18 cellular contexts compared by ENCODE assay signal in the genomic region with DNA sequence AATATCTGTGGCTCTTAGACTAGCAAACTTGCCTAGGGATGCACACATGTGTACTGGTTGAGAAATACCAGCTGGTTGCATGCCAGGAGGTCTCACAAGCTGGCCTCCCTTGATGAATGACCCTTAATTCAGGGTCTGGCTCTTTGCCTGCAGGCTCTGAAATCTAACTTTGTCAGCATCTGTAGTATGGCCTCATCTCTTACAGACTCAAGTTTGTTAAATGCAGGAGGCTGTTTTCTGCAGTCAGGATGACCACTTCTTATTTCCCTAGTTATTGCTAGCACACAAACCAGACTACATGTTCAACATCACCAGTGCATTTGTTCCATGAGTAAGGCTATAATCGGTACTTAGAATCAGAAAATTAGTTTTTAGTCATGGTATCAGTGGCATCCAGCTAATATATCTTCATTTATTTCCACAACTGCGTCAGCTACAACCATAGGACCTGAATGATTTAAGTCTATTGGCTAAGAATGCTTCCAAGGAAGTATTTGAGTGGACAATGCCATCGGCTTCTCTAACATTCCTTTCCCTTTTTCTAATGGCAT. TPM values are rescaled to one million over a fixed set of nuclear protein-coding genes. Genes with fewer than 3 reads are reported as not detected.
DNase-seq lines count a peak whose midpoint lies in the region; ATAC-seq and TF ChIP-seq lines count a peak whose summit lies in the region.
"Had no signal": no experiment of that assay in that cellular context is flagged by ENCODE, and none has a peak within 500 bp of the region (broad histone marks: within the 10 kb centered on the region; RNA-seq: fewer than 3 reads in every experiment).

No MANE protein-coding gene starts in this region.

- H4K8ac ChIP-seq in IMR-90 (ENCODE audit: low read depth in 2 of 2, low read length in 2 of 2) (no peak overlapping the region), mesenchymal stem cell (ENCODE audit: low read length) (no peak overlapping the region)

- H3K9ac ChIP-seq in IMR-90 (ENCODE audit: low read depth, low read length) (no peak overlapping the region), mesenchymal stem cell (ENCODE audit: low read length) (no peak overlapping the region)
- H3K9ac ChIP-seq: parathyroid adenoma had no signal

- H2BK12ac ChIP-seq in mesenchymal stem cell (ENCODE audit: low read length in 2 of 2): no peak overlapping the region

- TF ChIP-seq RAD21 in IMR-90 (IDR thresholded peaks at IDR 0.05; ENCODE audit: low read length): no peak

- no CpG with 5 or more reads among the region's 3 CpGs for WGBS in IMR-90 (ENCODE audit: extremely low coverage in 2 of 2, insufficient read length in 1 of 2), 2 experiments
- WGBS in body of pancreas, 2 donors: 52 to 58% methylated on average over 3 of the region's 3 CpGs
- WGBS in mesenchymal stem cell: 50% methylated on average over 1 of the region's 3 CpGs

- H3K4me1 ChIP-seq in IMR-90 (ENCODE audit: control insufficient read depth, insufficient read depth, low read length) (peaks cover 4% of the 10 kb centered on the region), body of pancreas (peaks cover 4% of the 10 kb centered on the region), mesenchymal stem cell (ENCODE audit: control insufficient read depth, insufficient read depth, low read depth, low read length) (peaks cover 2% of the 10 kb centered on the region)
- H3K4me1 ChIP-seq: colonic mucosa, parathyroid adenoma, spleen had no signal

- no TSS peak for BruUV-seq in IMR-90 (replicated peaks; lab: Mats Ljungman, UMichigan)

- intact Hi-C loops in IMR-90 (cut with micrococcal nuclease): no loop called here
- intact Hi-C loops in body of pancreas (cut with DNase I): no loop called here
- intact Hi-C loops in cardiac septum (cut with DNase I): no loop called here

- H3K9me1 ChIP-seq in IMR-90 (ENCODE audit: insufficient read depth, low read length): no peaks in the 10 kb centered on the region

- TF ChIP-seq POLR2A in IMR-90 (IDR thresholded peaks at IDR 0.05; ENCODE audit: low read depth, low read length): no peak
- TF ChIP-seq POLR2A in body of pancreas (IDR thresholded peaks at IDR 0.05): no peak

- ATAC-seq in IMR-90 (ENCODE audit: low read depth): no peak; the same call in 1 of the 2 replicates
- ATAC-seq in body of pancreas: no peak
- ATAC-seq in GM19035 (IDR thresholded peaks at IDR 0.05; ENCODE audit: unreplicated experiment): no peak
- no peak for ATAC-seq in GM21619 (IDR thresholded peaks at IDR 0.05; ENCODE audit: unreplicated experiment)
- ATAC-seq in HG02938 (IDR thresholded peaks at IDR 0.05; ENCODE audit: unreplicated experiment): no peak
- ATAC-seq: left lobe of liver had no signal

- TF ChIP-seq CTCF in IMR-90 (conservative IDR thresholded peaks at IDR 0.05; ENCODE audit: low read depth, low read length): no peak
- TF ChIP-seq CTCF in body of pancreas (IDR thresholded peaks at IDR 0.05): no peak

- H2BK15ac ChIP-seq in IMR-90 (ENCODE audit: low read depth, low read length) (no peak overlapping the region), mesenchymal stem cell (ENCODE audit: low read depth, poor library complexity, severe bottlenecking) (no peak overlapping the region)

- no peak overlapping the region for H3K4me3 ChIP-seq in IMR-90 (ENCODE audit: insufficient read depth, low read depth, low read length)
- H3K4me3 ChIP-seq in body of pancreas: no peak overlapping the region
- no peak overlapping the region for H3K4me3 ChIP-seq in mesenchymal stem cell (ENCODE audit: insufficient read depth in 1 of 2, low read depth in 1 of 2, low read length in 2 of 2)
- H3K4me3 ChIP-seq: colonic mucosa, PC-9, spleen had no signal

- H3K4ac ChIP-seq in IMR-90 (ENCODE audit: low read depth, low read length) (no peak overlapping the region), mesenchymal stem cell (ENCODE audit: low read depth in 1 of 2, low read length in 2 of 2) (no peak overlapping the region)

- in situ Hi-C loops in IMR-90 (cut with MboI; ENCODE audit: low sequenced_read_pairs): loop anchor here (25.0 kb wide), 1 partner anchor 785 kb away; no protein-coding TSS in a partner anchor

- no peaks in the 10 kb centered on the region for H3K36me3 ChIP-seq in IMR-90 (ENCODE audit: control insufficient read depth, insufficient read depth, low read length)
- no peaks in the 10 kb centered on the region for H3K36me3 ChIP-seq in body of pancreas (replicated peaks in 1 of 2; ENCODE audit: insufficient read depth in 1 of 2, low read depth in 2 of 2)
- H3K36me3 ChIP-seq in mesenchymal stem cell (ENCODE audit: control insufficient read depth in 1 of 2, insufficient read depth in 2 of 2, low read depth in 1 of 2, low read length in 2 of 2): no peaks in the 10 kb centered on the region
- H3K36me3 ChIP-seq: colonic mucosa, spleen had no signal

- no peak overlapping the region for H3K56ac ChIP-seq in IMR-90 (ENCODE audit: extremely low read depth, insufficient read depth, low read length)

- H3K18ac ChIP-seq in IMR-90 (ENCODE audit: low read depth, low read length) (no peak overlapping the region), mesenchymal stem cell (ENCODE audit: low read depth in 1 of 2, low read length in 2 of 2) (no peak overlapping the region)

- no peak overlapping the region for H4K91ac ChIP-seq in IMR-90 (ENCODE audit: insufficient read depth, low read depth, low read length)
- H4K91ac ChIP-seq in mesenchymal stem cell (ENCODE audit: low read length): no peak overlapping the region

- H3K23ac ChIP-seq in IMR-90 (ENCODE audit: low read depth, low read length): no peak overlapping the region
- H3K23ac ChIP-seq in mesenchymal stem cell (ENCODE audit: low read length in 2 of 2): no peak overlapping the region

- DNase-seq in AG08396 (ENCODE audit: low spot score) (peak; percentile 3), IMR-90 (peak; percentile 84), body of pancreas (peak; percentile 13 to 19 (median 18)), mesenchymal stem cell (peak; percentile 79), cardiac septum (ENCODE audit: low spot score) (no peak)
- DNase-seq: activated CD4-positive, alpha-beta T cell treated with anti-CD3 and anti-CD28 coated beads, Interleukin-2, amount 50 U/mL, for 48 hours; activated naive CD8-positive, alpha-beta T cell treated with anti-CD3 and anti-CD28 coated beads, Interleukin-2, amount 10 ng/mL, durations not matched to agents 7 days and 5 days; activated T-cell treated with anti-CD3 and anti-CD28 coated beads, Interleukin-2, amount 50 U/mL, for 48 hours; colonic mucosa; hippocampal formation; PC-9; spleen; stimulated activated naive CD4-positive, alpha-beta T cell had no signal

- no peak overlapping the region for H2AK5ac ChIP-seq in IMR-90 (ENCODE audit: low read depth, low read length)
- no peak overlapping the region for H2AK5ac ChIP-seq in mesenchymal stem cell (ENCODE audit: low read length, severe bottlenecking)

- H2AFZ ChIP-seq in IMR-90 (replicated peaks; ENCODE audit: low read length, poor library complexity): no peak overlapping the region
- no peak overlapping the region for H2AFZ ChIP-seq in mesenchymal stem cell (ENCODE audit: low read depth, low read length)
- H2AFZ ChIP-seq: parathyroid adenoma, PC-9 had no signal

- no peaks in the 10 kb centered on the region for H4K20me1 ChIP-seq in IMR-90 (ENCODE audit: insufficient read depth, low read length)

- no peak overlapping the region for H3K4me2 ChIP-seq in IMR-90 (ENCODE audit: low read depth, low read length)
- no peak overlapping the region for H3K4me2 ChIP-seq in mesenchymal stem cell (ENCODE audit: low read length, poor library complexity, severe bottlenecking)
- H3K4me2 ChIP-seq: PC-9 had no signal

- H4K5ac ChIP-seq in IMR-90 (ENCODE audit: low read depth, low read length): no peak overlapping the region

- dilution Hi-C loops in IMR-90 (cut with HindIII; ENCODE audit: low sequenced_read_pairs, unreplicated experiment): no loop called here

- H3K14ac ChIP-seq in IMR-90 (replicated peaks; ENCODE audit: low read depth, low read length) (no peak overlapping the region), mesenchymal stem cell (ENCODE audit: low read length in 2 of 2) (no peak overlapping the region)

- POLR2A ChIA-PET in IMR-90 (lab: Charles Lee; ENCODE audit: unreplicated experiment): no interaction called here

- H3K79me1 ChIP-seq in IMR-90 (ENCODE audit: low read depth in 1 of 2, low read length in 2 of 2): no peaks in the 10 kb centered on the region
- no peaks in the 10 kb centered on the region for H3K79me1 ChIP-seq in mesenchymal stem cell (replicated peaks; ENCODE audit: low read length, poor library complexity, severe bottlenecking)

- H2BK120ac ChIP-seq in IMR-90 (ENCODE audit: low read depth, low read length): no peak overlapping the region
- no peak overlapping the region for H2BK120ac ChIP-seq in mesenchymal stem cell (ENCODE audit: low read depth, low read length)

- H2AK9ac ChIP-seq in IMR-90 (replicated peaks; ENCODE audit: low read depth, low read length, poor library complexity): no peak overlapping the region

- CTCF ChIA-PET in IMR-90 (lab: Yijun Ruan, JAX): interaction anchor here (0.6 to 1.2 kb wide), 2 partner anchors 19 to 24 kb away, joined by 3 read pairs; no protein-coding TSS in a partner anchor

- H3K9me3 ChIP-seq in IMR-90 (ENCODE audit: control insufficient read depth, insufficient read depth, low read length): no peaks in the 10 kb centered on the region
- no peaks in the 10 kb centered on the region for H3K9me3 ChIP-seq in body of pancreas
- no peaks in the 10 kb centered on the region for H3K9me3 ChIP-seq in mesenchymal stem cell (ENCODE audit: control insufficient read depth, low read length)
- H3K9me3 ChIP-seq: colonic mucosa, spleen had no signal

- H2BK5ac ChIP-seq in IMR-90 (ENCODE audit: low read depth, low read length, poor library complexity, severe bottlenecking) (no peak overlapping the region), mesenchymal stem cell (ENCODE audit: low read depth, low read length, poor library complexity, severe bottlenecking) (no peak overlapping the region)

- H3K27ac ChIP-seq in IMR-90 (ENCODE audit: insufficient read depth, low read length) (no peak overlapping the region), body of pancreas (no peak overlapping the region), mesenchymal stem cell (ENCODE audit: low read length, poor library complexity, severe bottlenecking) (no peak overlapping the region)
- H3K27ac ChIP-seq: colonic mucosa, parathyroid adenoma, PC-9, spleen had no signal

- H2BK20ac ChIP-seq in IMR-90 (ENCODE audit: low read depth, low read length): no peak overlapping the region

- H3K27me3 ChIP-seq in IMR-90 (ENCODE audit: control insufficient read depth, insufficient read depth, low read length): no peaks in the 10 kb centered on the region
- no peaks in the 10 kb centered on the region for H3K27me3 ChIP-seq in body of pancreas
- H3K27me3 ChIP-seq in mesenchymal stem cell (ENCODE audit: control insufficient read depth in 1 of 2, insufficient read depth in 1 of 2, low read length in 2 of 2): no peaks in the 10 kb centered on the region
- H3K27me3 ChIP-seq: colonic mucosa, spleen had no signal

RNA-seq across cellular contexts. Expression of gene POSTN, which starts 23.3 kb away (rescaled TPM):
- total RNA-seq in IMR-90 (2012; rRNA removed): 31.9 and 32.6 TPM in 2 replicates
- 31.5 and 44.7 TPM in 2 replicates for polyA plus RNA-seq in IMR-90 (2012; rRNA removed)
- polyA plus RNA-seq in IMR-90 (2012; cell fraction: cytosol; rRNA removed): 4.5 and 6.2 TPM in 2 replicates
- polyA plus RNA-seq in IMR-90 (2012; cell fraction: nucleus; rRNA removed; ENCODE audit: low replicate concordance): 1.9 and 29.5 TPM in 2 replicates
- 1 to 10 TPM; 4.4 to 6.9 TPM for total RNA-seq in body of pancreas
- 396 TPM for polyA plus RNA-seq in mesenchymal stem cell (2013, experiment 1 of 2)
- 397 TPM for polyA plus RNA-seq in mesenchymal stem cell (2013, experiment 2 of 2)
- total RNA-seq in cardiac septum: 109 TPM
- total RNA-seq: activated naive CD8-positive, alpha-beta T cell treated with anti-CD3 and anti-CD28 coated beads, Interleukin-2, amount 10 ng/mL, durations not matched to agents 7 days and 5 days; PC-9 had no signal
